8 cellular contexts compared by ENCODE assay signal in the genomic region with DNA sequence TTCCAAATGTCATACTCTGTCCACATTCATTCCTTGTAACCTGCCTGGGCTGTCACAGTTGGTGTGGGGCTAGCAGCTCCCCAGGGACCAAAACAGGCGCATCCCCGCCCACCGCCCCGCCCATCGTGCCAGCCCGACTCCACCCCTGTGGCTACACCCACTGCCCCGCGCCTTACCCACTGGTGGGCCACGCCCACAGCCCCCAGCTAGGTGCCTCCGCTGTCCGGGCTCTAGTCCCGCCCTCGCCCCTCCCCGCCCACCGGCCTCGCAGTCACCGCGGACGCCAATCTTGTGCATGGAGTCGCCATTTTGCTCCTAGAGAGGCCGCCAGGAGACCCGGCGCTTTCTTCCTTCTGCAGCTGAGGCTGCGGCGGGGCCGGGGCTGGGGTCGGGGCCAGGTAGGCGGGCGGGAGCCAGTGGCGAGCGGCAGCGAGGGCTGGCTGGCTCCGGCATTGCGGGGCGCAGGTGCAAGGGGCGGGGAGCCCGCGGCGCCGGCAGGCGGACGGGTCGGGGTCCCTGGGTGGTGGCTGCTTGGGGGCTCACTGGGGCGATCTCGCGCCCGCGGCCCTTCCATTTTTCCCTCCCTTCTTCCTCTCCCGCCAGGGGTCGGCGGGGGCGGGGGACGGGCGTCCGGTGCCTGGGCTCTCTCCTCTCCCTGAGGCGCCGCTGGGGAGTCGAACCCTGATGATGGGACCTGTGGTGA.
DNase-seq lines count a peak whose midpoint lies in the region; ATAC-seq and TF ChIP-seq lines count a peak whose summit lies in the region.

A gene with protein sequence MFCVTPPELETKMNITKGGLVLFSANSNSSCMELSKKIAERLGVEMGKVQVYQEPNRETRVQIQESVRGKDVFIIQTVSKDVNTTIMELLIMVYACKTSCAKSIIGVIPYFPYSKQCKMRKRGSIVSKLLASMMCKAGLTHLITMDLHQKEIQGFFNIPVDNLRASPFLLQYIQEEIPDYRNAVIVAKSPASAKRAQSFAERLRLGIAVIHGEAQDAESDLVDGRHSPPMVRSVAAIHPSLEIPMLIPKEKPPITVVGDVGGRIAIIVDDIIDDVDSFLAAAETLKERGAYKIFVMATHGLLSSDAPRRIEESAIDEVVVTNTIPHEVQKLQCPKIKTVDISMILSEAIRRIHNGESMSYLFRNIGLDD (plus strand): TSS at position 268 of the 703 bp plus-strand sequence. CDS start 7,703 bp downstream, outside the sequence.

- H3K36me3 Mint-ChIP-seq in central memory CD8-positive, alpha-beta T cell (ENCODE audit: insufficient read depth): peaks cover 4% of the 10 kb centered on the region

- DNase-seq in AG04449 (ENCODE audit: low read depth, low spot score): no peak
- DNase-seq in NCI-H510A (lab: John Stamatoyannopoulos, UW): peak; percentile 98
- DNase-seq in activated CD4-positive, CD25-positive, alpha-beta regulatory T cell treated with anti-CD3 and anti-CD28 coated beads, Interleukin-2, amount 50 U/mL, for 72 hours: peak; percentile 94
- DNase-seq in central memory CD8-positive, alpha-beta T cell (ENCODE audit: low spot score in 2 of 2): peak; percentile 84 to 85
- DNase-seq in islet precursor cell: peak; percentile 100
- DNase-seq in stimulated activated CD4-positive, alpha-beta T cell treated with anti-CD3 and anti-CD28 coated beads, Interleukin-12 subunit alpha, Interleukin-12 subunit beta, amount 100 ng/mL, for 24 hours (ENCODE audit: low read depth in 2 of 2): peak; percentile 86 to 92

- peaks cover 43% of the 10 kb centered on the region for H3K4me1 Mint-ChIP-seq in central memory CD8-positive, alpha-beta T cell

- TF ChIP-seq CTCF in AG04449 (IDR thresholded peaks at IDR 0.05; ENCODE audit: insufficient read depth, low read length, missing control alignments): no peak

- H3K4me3 ChIP-seq in AG04449 (ENCODE audit: low read depth, low read length): peak within 1 kb of the TSS; percentile 69

- H3K9me3 Mint-ChIP-seq in central memory CD8-positive, alpha-beta T cell: no peaks in the 10 kb centered on the region

- ATAC-seq in GM19035 (IDR thresholded peaks at IDR 0.05; ENCODE audit: unreplicated experiment) (peak; percentile 48), HG03439 (IDR thresholded peaks at IDR 0.05; ENCODE audit: unreplicated experiment) (peak; percentile 58)
- peak; percentile 69 for ATAC-seq in central memory CD8-positive, alpha-beta T cell (replicated peaks; ENCODE audit: extremely low read depth, poor library complexity, severe bottlenecking)

- CTCF ChIA-PET in AG04449 (lab: Yijun Ruan, JAX): interaction anchor here (1.1 to 2.1 kb wide), 2 partner anchors 20 to 103 kb away, joined by 3 to 9 read pairs; no protein-coding TSS in a partner anchor

- no peaks in the 10 kb centered on the region for H3K27me3 Mint-ChIP-seq in central memory CD8-positive, alpha-beta T cell

- H3K4me3 Mint-ChIP-seq in central memory CD8-positive, alpha-beta T cell: peak within 1 kb of the TSS; percentile 86

- peak within 1 kb of the TSS; percentile 89 for H3K27ac Mint-ChIP-seq in central memory CD8-positive, alpha-beta T cell (ENCODE audit: low read depth)

- POLR2A ChIA-PET in AG04449 (lab: Yijun Ruan, JAX): no interaction called here
